In genomic region chr6:157019115-157019628, GRCh38 we compare ENCODE assay signal across 10 cellular contexts.
A peak's percentile ranks its signal among the peaks of the same experiment; 100 is the strongest.
DNase-seq lines count a peak whose midpoint lies in the region; TF ChIP-seq lines count a peak whose summit lies in the region.
"Had no signal": no experiment of that assay in that cellular context is flagged by ENCODE, and none has a peak within 500 bp of the region (broad histone marks: within the 10 kb centered on the region; RNA-seq: fewer than 3 reads in every experiment).

No MANE protein-coding gene starts in this region.

- H3K9ac ChIP-seq in OCI-LY1 (ENCODE audit: low read length), result peak overlapping the region; percentile 30; the same call in 1 of the 2 replicates

- no peaks in the 10 kb centered on the region for H3K9me2 ChIP-seq in OCI-LY1 (ENCODE audit: low read depth, low read length)
- H3K9me2 ChIP-seq in PC-9 (ENCODE audit: insufficient read depth), result no peaks in the 10 kb centered on the region

- H3F3A ChIP-seq in OCI-LY1 (ENCODE audit: insufficient read depth, low read length) (0 out of 2 replicates have a peak, but pooled peaks cover 2% of the 10 kb centered on the region), PC-9 (ENCODE audit: insufficient read depth, low read depth) (peaks cover 11% of the 10 kb centered on the region; the same call in 1 of the 2 replicates)

- H3K36me3 ChIP-seq in OCI-LY1 (ENCODE audit: insufficient read depth, low read length) (no peaks in the 10 kb centered on the region), tibial artery (no peaks in the 10 kb centered on the region), PC-9 (ENCODE audit: low read depth) (no peaks in the 10 kb centered on the region), MG63 (no peaks in the 10 kb centered on the region)

- DNase-seq in activated naive CD4-positive, alpha-beta T cell treated with anti-CD3 and anti-CD28 coated beads for 36 hours, result peak; percentile 22
- DNase-seq in activated naive CD4-positive, alpha-beta T cell treated with anti-CD3 and anti-CD28 coated beads, Interleukin-2, amount 50 U/mL, for 16 hours, result no peak
- no peak for DNase-seq in endothelial cell (ENCODE audit: low spot score)
- DNase-seq in tibial artery, result no peak
- DNase-seq in PC-9, result no peak
- DNase-seq in MG63, result no peak
- DNase-seq in H4 (ENCODE audit: low spot score), result no peak
- DNase-seq: GF-D8 had no signal

- H3K4me3 ChIP-seq in OCI-LY1 (ENCODE audit: low read depth, low read length, poor library complexity, severe bottlenecking) (peak overlapping the region; percentile 89), tibial artery (no peak overlapping the region), PC-9 (no peak overlapping the region), MG63 (no peak overlapping the region)

- H3K4me1 Mint-ChIP-seq in activated naive CD4-positive, alpha-beta T cell treated with anti-CD3 and anti-CD28 coated beads for 36 hours (ENCODE audit: low read depth), result peaks cover 53% of the 10 kb centered on the region
- H3K4me1 Mint-ChIP-seq in endothelial cell (ENCODE audit: unreplicated experiment), result peaks cover 35% of the 10 kb centered on the region

- peaks cover 62% of the 10 kb centered on the region for H3K79me2 ChIP-seq in OCI-LY1 (ENCODE audit: insufficient read depth, low read length)
- peaks cover 32% of the 10 kb centered on the region for H3K79me2 ChIP-seq in PC-9 (ENCODE audit: low read depth)

- no peaks in the 10 kb centered on the region for H3K9me3 Mint-ChIP-seq in activated naive CD4-positive, alpha-beta T cell treated with anti-CD3 and anti-CD28 coated beads for 36 hours
- H3K9me3 Mint-ChIP-seq in endothelial cell (ENCODE audit: unreplicated experiment), result no peaks in the 10 kb centered on the region

- H2AFZ ChIP-seq in OCI-LY1 (ENCODE audit: low read length) (no peak overlapping the region), PC-9 (no peak overlapping the region)

- BruUV-seq in PC-9 (replicated peaks; lab: Mats Ljungman, UMichigan), result no TSS peak

- H3K27ac Mint-ChIP-seq in activated naive CD4-positive, alpha-beta T cell treated with anti-CD3 and anti-CD28 coated beads for 36 hours, result peak overlapping the region; percentile 81
- H3K27ac Mint-ChIP-seq in endothelial cell (ENCODE audit: unreplicated experiment), result peak overlapping the region; percentile 94

- H3K27ac ChIP-seq in OCI-LY1 (ENCODE audit: low read depth, low read length, poor library complexity, severe bottlenecking), result peak overlapping the region; percentile 99
- H3K27ac ChIP-seq in tibial artery, result peak overlapping the region; percentile 95 to 98
- no peak overlapping the region for H3K27ac ChIP-seq in PC-9

- H3K4me3 Mint-ChIP-seq in activated naive CD4-positive, alpha-beta T cell treated with anti-CD3 and anti-CD28 coated beads for 36 hours, result no peak overlapping the region
- H3K4me3 Mint-ChIP-seq in endothelial cell (ENCODE audit: unreplicated experiment), result no peak overlapping the region

- H4K20me1 ChIP-seq in OCI-LY1 (ENCODE audit: insufficient read depth, low read length) (no peaks in the 10 kb centered on the region), PC-9 (ENCODE audit: insufficient read depth) (peaks cover 7% of the 10 kb centered on the region; the same call in 1 of the 2 replicates)

- no peaks in the 10 kb centered on the region for H3K27me3 Mint-ChIP-seq in activated naive CD4-positive, alpha-beta T cell treated with anti-CD3 and anti-CD28 coated beads for 36 hours (ENCODE audit: low read depth)
- H3K27me3 Mint-ChIP-seq in endothelial cell (ENCODE audit: unreplicated experiment), result peaks cover 14% of the 10 kb centered on the region
- H3K27me3 Mint-ChIP-seq: progenitor cell of endocrine pancreas had no signal

- no peaks in the 10 kb centered on the region for H3K36me3 Mint-ChIP-seq in activated naive CD4-positive, alpha-beta T cell treated with anti-CD3 and anti-CD28 coated beads for 36 hours (ENCODE audit: low read depth)
- peaks cover 3% of the 10 kb centered on the region for H3K36me3 Mint-ChIP-seq in endothelial cell (ENCODE audit: low read depth, unreplicated experiment)

- H3K9me3 ChIP-seq in OCI-LY1 (ENCODE audit: low read length), result no peaks in the 10 kb centered on the region
- H3K9me3 ChIP-seq in tibial artery, result no peaks in the 10 kb centered on the region
- no peaks in the 10 kb centered on the region for H3K9me3 ChIP-seq in PC-9 (ENCODE audit: insufficient read depth, low read depth)
- H3K9me3 ChIP-seq in MG63, result no peaks in the 10 kb centered on the region

- no peaks in the 10 kb centered on the region for H3K27me3 ChIP-seq in OCI-LY1 (ENCODE audit: insufficient read depth, low read length)
- H3K27me3 ChIP-seq in tibial artery, result no peaks in the 10 kb centered on the region
- H3K27me3 ChIP-seq in PC-9 (ENCODE audit: insufficient read depth, low read depth), result no peaks in the 10 kb centered on the region
- no peaks in the 10 kb centered on the region for H3K27me3 ChIP-seq in MG63

- POLR2A ChIA-PET in PC-9 (lab: Charles Lee; ENCODE audit: unreplicated experiment), result no interaction called here

- peaks cover 82% of the 10 kb centered on the region for H3K4me1 ChIP-seq in OCI-LY1 (ENCODE audit: insufficient read depth, low read length, severe bottlenecking)
- H3K4me1 ChIP-seq in tibial artery, result peaks cover 3 to 55% (median 19%) of the 10 kb centered on the region in 4 donors
- H3K4me1 ChIP-seq in PC-9 (replicated peaks; ENCODE audit: insufficient read depth), result peaks cover 20% of the 10 kb centered on the region; the same call in 1 of the 2 replicates

- intact Hi-C loops in activated naive CD4-positive, alpha-beta T cell treated with anti-CD3 and anti-CD28 coated beads for 36 hours (cut with micrococcal nuclease), result loop anchor here (1.0 to 2.0 kb wide), 2 partner anchors 40 to 455 kb away; no protein-coding TSS in a partner anchor
- intact Hi-C loops in tibial artery (cut with DNase I; ENCODE audit: low total_unique reads), result no loop called here
- intact Hi-C loops in PC-9 (cut with micrococcal nuclease; ENCODE audit: unreplicated experiment), result no loop called here

- TF ChIP-seq CTCF in OCI-LY1 (IDR thresholded peaks at IDR 0.05; ENCODE audit: low read length) (peak; percentile 13; the same call in 1 of the 2 replicates), endothelial cell (IDR thresholded peaks at IDR 0.05; ENCODE audit: unreplicated experiment) (no peak), tibial artery (IDR thresholded peaks at IDR 0.05) (no peak), PC-9 (conservative IDR thresholded peaks at IDR 0.05) (no peak)

- CTCF ChIA-PET in activated naive CD4-positive, alpha-beta T cell treated with anti-CD3 and anti-CD28 coated beads for 36 hours (lab: Charles Lee), result interaction anchor here (0.6 to 1.6 kb wide), 6 partner anchors 9 to 165 kb away, joined by 3 to 5 read pairs (median 4); no protein-coding TSS in a partner anchor
- CTCF ChIA-PET in PC-9 (lab: Charles Lee), result interaction anchor here (0.6 kb wide), 1 partner anchor 86 kb away, joined by 3 read pairs; no protein-coding TSS in a partner anchor

- H3K4me2 ChIP-seq in OCI-LY1 (ENCODE audit: low read length), result peak overlapping the region; percentile 93
- H3K4me2 ChIP-seq in PC-9, result no peak overlapping the region
